ENCODE assay signal across 2 cellular contexts in the genomic region with DNA sequence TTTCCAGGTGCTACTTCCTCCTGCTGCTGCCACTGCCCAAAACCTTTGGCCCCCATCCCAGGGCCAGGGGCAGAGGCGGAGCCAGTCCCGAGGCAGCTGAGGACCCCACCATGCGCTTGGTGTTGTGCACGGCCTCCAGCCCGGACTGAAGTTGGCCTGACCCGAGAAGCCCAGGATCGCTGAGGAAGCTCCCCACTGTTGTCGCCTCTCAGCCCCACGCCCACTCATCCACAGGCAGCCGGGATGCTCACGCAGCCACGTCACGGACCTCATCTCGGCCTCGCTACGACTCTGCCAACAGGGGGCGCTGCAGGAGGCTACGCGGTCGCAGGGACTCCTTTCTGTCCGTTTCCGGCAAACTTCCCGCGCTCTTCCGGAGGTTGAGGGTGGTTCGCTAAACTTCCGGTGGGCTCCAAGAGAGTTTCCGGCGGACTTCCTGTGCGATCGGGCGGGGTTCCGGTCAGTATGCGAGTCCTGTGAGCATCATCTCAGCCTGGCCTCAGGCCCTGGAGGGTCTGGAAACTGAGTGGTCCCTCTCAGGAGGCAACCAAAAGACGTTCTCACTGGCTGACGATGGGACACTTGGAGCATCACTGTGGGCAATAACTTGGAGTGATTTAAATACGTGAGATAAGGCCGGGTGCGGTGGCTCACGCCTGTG.
TF ChIP-seq lines count a peak whose summit lies in the region.

No MANE protein-coding gene starts in this region.

TF ChIP-seq in HEK293, 187 proteins besides CTCF, POLR2A, EP300 and RAD21:
- TF ChIP-seq ZNF214 (tag by site-specific recombination; IDR thresholded peaks at IDR 0.05; ENCODE audit: borderline replicate concordance) (no peak), ZNF2 (tag by site-specific recombination; IDR thresholded peaks at IDR 0.05) (peak; percentile 84)

TF ChIP-seq in HepG2, 621 proteins besides CTCF, POLR2A, EP300 and RAD21:
- TF ChIP-seq, protein P1, sequence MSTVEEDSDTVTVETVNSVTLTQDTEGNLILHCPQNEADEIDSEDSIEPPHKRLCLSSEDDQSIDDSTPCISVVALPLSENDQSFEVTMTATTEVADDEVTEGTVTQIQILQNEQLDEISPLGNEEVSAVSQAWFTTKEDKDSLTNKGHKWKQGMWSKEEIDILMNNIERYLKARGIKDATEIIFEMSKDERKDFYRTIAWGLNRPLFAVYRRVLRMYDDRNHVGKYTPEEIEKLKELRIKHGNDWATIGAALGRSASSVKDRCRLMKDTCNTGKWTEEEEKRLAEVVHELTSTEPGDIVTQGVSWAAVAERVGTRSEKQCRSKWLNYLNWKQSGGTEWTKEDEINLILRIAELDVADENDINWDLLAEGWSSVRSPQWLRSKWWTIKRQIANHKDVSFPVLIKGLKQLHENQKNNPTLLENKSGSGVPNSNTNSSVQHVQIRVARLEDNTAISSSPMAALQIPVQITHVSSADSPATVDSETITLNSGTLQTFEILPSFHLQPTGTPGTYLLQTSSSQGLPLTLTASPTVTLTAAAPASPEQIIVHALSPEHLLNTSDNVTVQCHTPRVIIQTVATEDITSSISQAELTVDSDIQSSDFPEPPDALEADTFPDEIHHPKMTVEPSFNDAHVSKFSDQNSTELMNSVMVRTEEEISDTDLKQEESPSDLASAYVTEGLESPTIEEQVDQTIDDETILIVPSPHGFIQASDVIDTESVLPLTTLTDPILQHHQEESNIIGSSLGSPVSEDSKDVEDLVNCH (CRISPR knock-in tag; IDR thresholded peaks at IDR 0.05) = no peak
- TF ChIP-seq, protein P2, sequence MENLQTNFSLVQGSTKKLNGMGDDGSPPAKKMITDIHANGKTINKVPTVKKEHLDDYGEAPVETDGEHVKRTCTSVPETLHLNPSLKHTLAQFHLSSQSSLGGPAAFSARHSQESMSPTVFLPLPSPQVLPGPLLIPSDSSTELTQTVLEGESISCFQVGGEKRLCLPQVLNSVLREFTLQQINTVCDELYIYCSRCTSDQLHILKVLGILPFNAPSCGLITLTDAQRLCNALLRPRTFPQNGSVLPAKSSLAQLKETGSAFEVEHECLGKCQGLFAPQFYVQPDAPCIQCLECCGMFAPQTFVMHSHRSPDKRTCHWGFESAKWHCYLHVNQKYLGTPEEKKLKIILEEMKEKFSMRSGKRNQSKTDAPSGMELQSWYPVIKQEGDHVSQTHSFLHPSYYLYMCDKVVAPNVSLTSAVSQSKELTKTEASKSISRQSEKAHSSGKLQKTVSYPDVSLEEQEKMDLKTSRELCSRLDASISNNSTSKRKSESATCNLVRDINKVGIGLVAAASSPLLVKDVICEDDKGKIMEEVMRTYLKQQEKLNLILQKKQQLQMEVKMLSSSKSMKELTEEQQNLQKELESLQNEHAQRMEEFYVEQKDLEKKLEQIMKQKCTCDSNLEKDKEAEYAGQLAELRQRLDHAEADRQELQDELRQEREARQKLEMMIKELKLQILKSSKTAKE (CRISPR knock-in tag; IDR thresholded peaks at IDR 0.05; ENCODE audit: borderline replicate concordance) = no peak
- TF ChIP-seq ZNF674 (CRISPR knock-in tag; IDR thresholded peaks at IDR 0.05; ENCODE audit: low read depth) (no peak), ZNF337 (CRISPR knock-in tag; IDR thresholded peaks at IDR 0.05; ENCODE audit: borderline replicate concordance, low read depth) (no peak), ZNF274 (CRISPR knock-in tag; IDR thresholded peaks at IDR 0.05) (no peak), ZNF800 (CRISPR knock-in tag; IDR thresholded peaks at IDR 0.05) (no peak), ZBTB33 (CRISPR knock-in tag; IDR thresholded peaks at IDR 0.05) (peak; percentile 88), ZNF569 (CRISPR knock-in tag; IDR thresholded peaks at IDR 0.05; ENCODE audit: borderline replicate concordance) (no peak), MIER3 (CRISPR knock-in tag; IDR thresholded peaks at IDR 0.05; ENCODE audit: borderline replicate concordance) (no peak), HOXA3 (CRISPR knock-in tag; IDR thresholded peaks at IDR 0.05) (peak; percentile 23; the same call in 1 of the 2 replicates), ZNF235 (CRISPR knock-in tag; IDR thresholded peaks at IDR 0.05; ENCODE audit: borderline replicate concordance) (no peak), HOXD1 (CRISPR knock-in tag; IDR thresholded peaks at IDR 0.05) (0 out of 2 replicates have a peak, but pooled peaks have one; percentile 9), KDM3A (CRISPR knock-in tag; IDR thresholded peaks at IDR 0.05; ENCODE audit: low read depth) (no peak), TCF7L2 (IDR thresholded peaks at IDR 0.05; ENCODE audit: low read depth, low read length) (no peak), ATRX (CRISPR knock-in tag; IDR thresholded peaks at IDR 0.05; ENCODE audit: borderline replicate concordance) (no peak), ZSCAN12 (CRISPR knock-in tag; IDR thresholded peaks at IDR 0.05) (no peak), CREB3 (CRISPR knock-in tag; IDR thresholded peaks at IDR 0.05) (no peak), PRMT3 (CRISPR knock-in tag; IDR thresholded peaks at IDR 0.05; ENCODE audit: borderline replicate concordance, low read depth) (no peak), ZNF335 (CRISPR knock-in tag; IDR thresholded peaks at IDR 0.05) (no peak), ATF1 (CRISPR knock-in tag; IDR thresholded peaks at IDR 0.05) (no peak), SRSF9 (IDR thresholded peaks at IDR 0.05; ENCODE audit: borderline replicate concordance, insufficient read depth, low read depth, low read length, poor library complexity, severe bottlenecking) (no peak), LRRFIP1 (CRISPR knock-in tag; conservative IDR thresholded peaks at IDR 0.05) (no peak), CREB1 (IDR thresholded peaks at IDR 0.05) (peak; percentile 37; the same call in 1 of the 2 replicates), CREB1 (CRISPR knock-in tag; IDR thresholded peaks at IDR 0.05) (no peak), FOXO1 (CRISPR knock-in tag; IDR thresholded peaks at IDR 0.05) (no peak), NKX3-1 (CRISPR knock-in tag; IDR thresholded peaks at IDR 0.05) (no peak), GABPB1 (CRISPR knock-in tag; IDR thresholded peaks at IDR 0.05) (peak; percentile 35; the same call in 1 of the 2 replicates), ZNF644 (CRISPR knock-in tag; IDR thresholded peaks at IDR 0.05; ENCODE audit: low read depth) (no peak)
- TF ChIP-seq, protein P3, sequence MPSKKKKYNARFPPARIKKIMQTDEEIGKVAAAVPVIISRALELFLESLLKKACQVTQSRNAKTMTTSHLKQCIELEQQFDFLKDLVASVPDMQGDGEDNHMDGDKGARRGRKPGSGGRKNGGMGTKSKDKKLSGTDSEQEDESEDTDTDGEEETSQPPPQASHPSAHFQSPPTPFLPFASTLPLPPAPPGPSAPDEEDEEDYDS (CRISPR knock-in tag; IDR thresholded peaks at IDR 0.05) = no peak
- TF ChIP-seq, protein P4, sequence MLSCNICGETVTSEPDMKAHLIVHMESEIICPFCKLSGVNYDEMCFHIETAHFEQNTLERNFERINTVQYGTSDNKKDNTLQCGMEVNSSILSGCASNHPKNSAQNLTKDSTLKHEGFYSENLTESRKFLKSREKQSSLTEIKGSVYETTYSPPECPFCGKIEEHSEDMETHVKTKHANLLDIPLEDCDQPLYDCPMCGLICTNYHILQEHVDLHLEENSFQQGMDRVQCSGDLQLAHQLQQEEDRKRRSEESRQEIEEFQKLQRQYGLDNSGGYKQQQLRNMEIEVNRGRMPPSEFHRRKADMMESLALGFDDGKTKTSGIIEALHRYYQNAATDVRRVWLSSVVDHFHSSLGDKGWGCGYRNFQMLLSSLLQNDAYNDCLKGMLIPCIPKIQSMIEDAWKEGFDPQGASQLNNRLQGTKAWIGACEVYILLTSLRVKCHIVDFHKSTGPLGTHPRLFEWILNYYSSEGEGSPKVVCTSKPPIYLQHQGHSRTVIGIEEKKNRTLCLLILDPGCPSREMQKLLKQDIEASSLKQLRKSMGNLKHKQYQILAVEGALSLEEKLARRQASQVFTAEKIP (CRISPR knock-in tag; IDR thresholded peaks at IDR 0.05; ENCODE audit: borderline replicate concordance) = no peak
